Comparison of ENCODE assay signal across 21 cellular contexts in genomic region chr2:212929116-212929515, GRCh38.
DNase-seq lines count a peak whose midpoint lies in the region; ATAC-seq, FAIRE-seq and TF ChIP-seq lines count a peak whose summit lies in the region.
"Had no signal": no experiment of that assay in that cellular context is flagged by ENCODE, and none has a peak within 500 bp of the region (broad histone marks: within the 10 kb centered on the region; RNA-seq: fewer than 3 reads in every experiment).

No MANE protein-coding gene starts in this region.

- H3K4me3 ChIP-seq in bronchial epithelial cell (ENCODE audit: low read depth, low read length) = no peak overlapping the region
- no peak overlapping the region for H3K4me3 ChIP-seq in CD8-positive, alpha-beta T cell (ENCODE audit: low read depth, low read length)
- H3K4me3 ChIP-seq: GM23338, psoas muscle, uterus had no signal

- peak; percentile 22 to 62 for ATAC-seq in activated naive CD4-positive, alpha-beta T cell treated with anti-CD3 and anti-CD28 coated beads, Interleukin-2, amount 50 U/mL, for 72 hours
- ATAC-seq in HG03432 (IDR thresholded peaks at IDR 0.05; ENCODE audit: unreplicated experiment) (peak; percentile 77), HG02938 (IDR thresholded peaks at IDR 0.05; ENCODE audit: unreplicated experiment) (no peak)
- peak; percentile 60 for ATAC-seq in stimulated activated naive CD8-positive, alpha-beta T cell treated with anti-CD3 and anti-CD28 coated beads, Interleukin-15, amount 100 ng/mL, for 72 hours
- ATAC-seq in CD8-positive, alpha-beta T cell = no peak
- ATAC-seq: GM23338 had no signal

- H3K4me3 Mint-ChIP-seq in stimulated activated naive CD8-positive, alpha-beta T cell treated with anti-CD3 and anti-CD28 coated beads, Interleukin-15, amount 100 ng/mL, for 72 hours = no peak overlapping the region
- no peak overlapping the region for H3K4me3 Mint-ChIP-seq in CD8-positive, alpha-beta T cell
- H3K4me3 Mint-ChIP-seq: activated B cell treated with CpG ODN at 0.5 μM for 24 hours, CD14-positive monocyte, GM23338 had no signal

- peaks cover 0 to 18% of the 10 kb centered on the region in 2 donors for H3K9me3 Mint-ChIP-seq in activated naive CD4-positive, alpha-beta T cell treated with anti-CD3 and anti-CD28 coated beads, Interleukin-2, amount 50 U/mL, for 72 hours
- H3K9me3 Mint-ChIP-seq in stimulated activated naive CD8-positive, alpha-beta T cell treated with anti-CD3 and anti-CD28 coated beads, Interleukin-15, amount 100 ng/mL, for 72 hours = peaks cover 0 to 5% of the 10 kb centered on the region in 2 donors
- H3K9me3 Mint-ChIP-seq in CD8-positive, alpha-beta T cell = peaks cover 4% of the 10 kb centered on the region
- H3K9me3 Mint-ChIP-seq: GM23338 had no signal

- no peak for TF ChIP-seq CTCF in bronchial epithelial cell (IDR thresholded peaks at IDR 0.05; ENCODE audit: insufficient read depth, low read length, severe bottlenecking)
- TF ChIP-seq CTCF in CD8-positive, alpha-beta T cell (IDR thresholded peaks at IDR 0.05) = no peak

- POLR2A ChIA-PET in CD8-positive, alpha-beta T cell (lab: Charles Lee) = no interaction called here

- FAIRE-seq in bronchial epithelial cell (lab: Jason Lieb, UNC) = no peak
- FAIRE-seq: GM12892 had no signal

- no peak for DNase-seq in activated naive CD4-positive, alpha-beta T cell treated with anti-CD3 and anti-CD28 coated beads, Interleukin-2, amount 50 U/mL, for 72 hours (ENCODE audit: low spot score in 2 of 2)
- no peak for DNase-seq in activated naive CD4-positive, alpha-beta T cell treated with Interleukin-2 at 50 U/mL for 16 hours
- peak; percentile 93 for DNase-seq in bronchial epithelial cell (ENCODE audit: low read depth)
- DNase-seq in stimulated activated naive CD8-positive, alpha-beta T cell treated with anti-CD3 and anti-CD28 coated beads, Interleukin-15, amount 100 ng/mL, for 72 hours = no peak
- DNase-seq in SHP77 treated with DMSO at 0.1 percent for 48 hours (lab: John Stamatoyannopoulos, UW) = no peak
- no peak for DNase-seq in CD8-positive, alpha-beta T cell
- DNase-seq: ACHN; activated B cell treated with CpG ODN at 0.5 μM for 24 hours; amygdala; central memory CD4-positive, alpha-beta T cell; NCI-H1694 treated with DMSO at 0.1 percent for 48 hours; NCI-H2227 treated with DMSO at 0.1 percent for 48 hours; psoas muscle; stimulated activated CD4-positive, alpha-beta T cell treated with anti-CD3 and anti-CD28 coated beads, Interleukin-4, amount 100 ng/mL, for 4 hours; uterus had no signal

- no peaks in the 10 kb centered on the region for H3K36me3 ChIP-seq in bronchial epithelial cell (ENCODE audit: control insufficient read depth, insufficient read depth, low read length)
- no peaks in the 10 kb centered on the region for H3K36me3 ChIP-seq in CD8-positive, alpha-beta T cell (ENCODE audit: insufficient read depth, low read length)
- H3K36me3 ChIP-seq: uterus had no signal

- H3K4me1 ChIP-seq in CD8-positive, alpha-beta T cell (ENCODE audit: insufficient read depth, low read length) = no peaks in the 10 kb centered on the region
- H3K4me1 ChIP-seq: psoas muscle, uterus had no signal

- H3K4me1 Mint-ChIP-seq in stimulated activated naive CD8-positive, alpha-beta T cell treated with anti-CD3 and anti-CD28 coated beads, Interleukin-15, amount 100 ng/mL, for 72 hours = peaks cover 12% of the 10 kb centered on the region
- H3K4me1 Mint-ChIP-seq in CD8-positive, alpha-beta T cell (ENCODE audit: low read depth) = no peaks in the 10 kb centered on the region
- H3K4me1 Mint-ChIP-seq: activated B cell treated with CpG ODN at 0.5 μM for 24 hours, CD14-positive monocyte, GM23338 had no signal

- H3K9me3 ChIP-seq in CD8-positive, alpha-beta T cell (ENCODE audit: low read length) = no peaks in the 10 kb centered on the region
- H3K9me3 ChIP-seq: psoas muscle, uterus had no signal

- H3K27ac ChIP-seq in CD8-positive, alpha-beta T cell (ENCODE audit: low read depth, low read length) = no peak overlapping the region
- H3K27ac ChIP-seq: HL-60, psoas muscle, uterus had no signal

- CTCF ChIA-PET in CD8-positive, alpha-beta T cell (lab: Charles Lee) = no interaction called here

- H3K27me3 Mint-ChIP-seq in stimulated activated naive CD8-positive, alpha-beta T cell treated with anti-CD3 and anti-CD28 coated beads, Interleukin-15, amount 100 ng/mL, for 72 hours = no peaks in the 10 kb centered on the region
- no peaks in the 10 kb centered on the region for H3K27me3 Mint-ChIP-seq in CD8-positive, alpha-beta T cell (ENCODE audit: low read depth)
- H3K27me3 Mint-ChIP-seq: activated B cell treated with CpG ODN at 0.5 μM for 24 hours had no signal

- intact Hi-C loops in CD8-positive, alpha-beta T cell (cut with DNase I, micrococcal nuclease) = no loop called here

- H3K27ac Mint-ChIP-seq in activated naive CD4-positive, alpha-beta T cell treated with anti-CD3 and anti-CD28 coated beads, Interleukin-2, amount 50 U/mL, for 72 hours = no peak overlapping the region
- H3K27ac Mint-ChIP-seq in stimulated activated naive CD8-positive, alpha-beta T cell treated with anti-CD3 and anti-CD28 coated beads, Interleukin-15, amount 100 ng/mL, for 72 hours = no peak overlapping the region
- no peak overlapping the region for H3K27ac Mint-ChIP-seq in CD8-positive, alpha-beta T cell
- H3K27ac Mint-ChIP-seq: activated B cell treated with CpG ODN at 0.5 μM for 24 hours, CD14-positive monocyte, GM23338 had no signal

- H3K36me3 Mint-ChIP-seq in activated naive CD4-positive, alpha-beta T cell treated with anti-CD3 and anti-CD28 coated beads, Interleukin-2, amount 50 U/mL, for 72 hours = peaks cover 0 to 4% of the 10 kb centered on the region in 2 donors
- H3K36me3 Mint-ChIP-seq in CD8-positive, alpha-beta T cell = no peaks in the 10 kb centered on the region
- H3K36me3 Mint-ChIP-seq: CD14-positive monocyte had no signal

- H3K27me3 ChIP-seq in bronchial epithelial cell (ENCODE audit: control insufficient read depth, insufficient read depth, low read length) = no peaks in the 10 kb centered on the region
- H3K27me3 ChIP-seq in CD8-positive, alpha-beta T cell (ENCODE audit: insufficient read depth, low read length) = no peaks in the 10 kb centered on the region
- H3K27me3 ChIP-seq: uterus had no signal

Comparison
In these comparisons a context has a peak if more than half of its experiments do, and no peak if none do; other contexts are left out.
1. ATAC-seq: peak in activated naive CD4-positive, alpha-beta T cell treated with anti-CD3 and anti-CD28 coated beads, Interleukin-2, amount 50 U/mL, for 72 hours (2 of 2), HG03432 (single experiment) and stimulated activated naive CD8-positive, alpha-beta T cell treated with anti-CD3 and anti-CD28 coated beads, Interleukin-15, amount 100 ng/mL, for 72 hours (single experiment); none in HG02938 (single experiment) and CD8-positive, alpha-beta T cell (single experiment).